Comparison of ENCODE assay signal across 1 cellular context in the genomic region with DNA sequence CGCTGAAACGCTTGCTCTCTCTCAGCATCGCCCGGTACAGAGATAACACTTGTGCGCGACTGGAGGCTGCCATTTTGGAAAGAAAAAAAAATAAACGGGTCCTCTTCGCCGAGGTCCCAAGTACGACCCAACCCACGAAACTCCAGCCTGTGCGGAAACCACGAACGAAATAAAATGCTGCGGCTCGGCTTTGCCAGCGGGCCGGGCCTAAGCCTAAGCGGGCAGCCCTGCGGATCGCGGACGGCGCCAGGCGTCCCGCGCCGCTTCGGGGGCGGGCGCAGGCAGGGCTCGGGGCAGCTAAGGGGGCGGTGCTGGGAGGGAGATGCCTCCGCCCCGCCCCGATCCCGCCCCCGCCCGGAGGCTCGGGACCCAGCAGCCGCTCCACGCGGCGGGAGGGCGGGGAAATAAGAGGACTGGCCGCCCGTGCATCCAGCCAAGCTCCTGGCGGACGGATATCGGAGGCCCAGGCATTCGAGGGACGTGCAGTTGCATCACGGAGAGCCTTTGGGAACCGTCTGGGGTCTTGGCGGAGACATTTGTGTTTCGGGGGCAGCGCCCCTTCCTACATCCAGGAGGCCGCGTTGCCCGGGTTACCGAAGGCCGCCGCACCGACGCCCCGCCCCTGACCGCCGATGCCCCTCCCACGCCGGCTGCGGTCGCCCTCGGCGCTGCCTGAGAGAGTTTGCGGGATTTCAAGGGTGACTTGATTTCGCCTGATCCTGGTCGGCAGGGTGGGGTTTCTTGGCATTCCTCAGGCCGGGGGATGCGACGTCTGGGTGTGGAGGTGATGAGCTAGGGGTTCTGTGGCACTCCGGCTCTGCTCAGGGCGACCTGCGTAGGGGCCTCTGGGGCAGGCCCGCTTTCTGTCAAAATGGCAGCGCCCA.
TF ChIP-seq lines count a peak whose summit lies in the region.

Gene FARS2, plus strand, starts transcription at position 853 of the 884 bp plus-strand sequence.
Gene LYRM4, minus strand, starts transcription at position 290 of the 884 bp plus-strand sequence. Its CDS starts 217 bp downstream, at position 73.

TF ChIP-seq in H1, 55 proteins besides CTCF, POLR2A, EP300 and RAD21:
- TF ChIP-seq TBP (IDR thresholded peaks at IDR 0.05; ENCODE audit: low read depth, low read length) = peak; percentile 75; the same call in 1 of the 2 replicates
- TF ChIP-seq TAF7 (optimal IDR thresholded peaks at IDR 0.05; ENCODE audit: borderline replicate concordance, low read depth, low read length) = peak; percentile 77
- peak; percentile 99 for TF ChIP-seq SP4 (IDR thresholded peaks at IDR 0.05; ENCODE audit: low read length)
- TF ChIP-seq EGR1 (IDR thresholded peaks at IDR 0.05; ENCODE audit: borderline replicate concordance, low read depth, low read length) = peak; percentile 81
- peak; percentile 94 for TF ChIP-seq YY1 (IDR thresholded peaks at IDR 0.05; ENCODE audit: low read depth, low read length)
- peak; percentile 87 for TF ChIP-seq TAF1 (IDR thresholded peaks at IDR 0.05; ENCODE audit: low read depth, low read length)
- peak; percentile 41; the same call in 1 of the 2 replicates for TF ChIP-seq TEAD4 (IDR thresholded peaks at IDR 0.05; ENCODE audit: low read depth, low read length)
- peak; percentile 12 for TF ChIP-seq POLR2AphosphoS5 (IDR thresholded peaks at IDR 0.05; ENCODE audit: low read depth, low read length)
- no peak for TF ChIP-seq GABPA (IDR thresholded peaks at IDR 0.05; ENCODE audit: borderline replicate concordance, insufficient read depth, low read length)
- no peak for TF ChIP-seq NANOG (IDR thresholded peaks at IDR 0.05; ENCODE audit: insufficient read depth, low read depth, low read length, poor library complexity, severe bottlenecking)
- peak; percentile 15; the same call in 1 of the 2 replicates for TF ChIP-seq GTF2F1 (IDR thresholded peaks at IDR 0.05; ENCODE audit: borderline replicate concordance, low read depth, low read length)
- no peak for TF ChIP-seq POU5F1 (IDR thresholded peaks at IDR 0.05; ENCODE audit: low read depth, low read length)
- peak; percentile 94 for TF ChIP-seq PHF8 (conservative IDR thresholded peaks at IDR 0.05; ENCODE audit: low read depth, low read length)
- peak in 1 of 2 experiments; percentile 57; a peak in 1 of 4 replicates for TF ChIP-seq HDAC2 (IDR thresholded peaks at IDR 0.05; ENCODE audit: borderline replicate concordance in 1 of 2, low read depth in 2 of 2, low read length in 2 of 2)
- TF ChIP-seq ASH2L (IDR thresholded peaks at IDR 0.05; ENCODE audit: low read length) = peak; percentile 79
- TF ChIP-seq, protein P1, sequence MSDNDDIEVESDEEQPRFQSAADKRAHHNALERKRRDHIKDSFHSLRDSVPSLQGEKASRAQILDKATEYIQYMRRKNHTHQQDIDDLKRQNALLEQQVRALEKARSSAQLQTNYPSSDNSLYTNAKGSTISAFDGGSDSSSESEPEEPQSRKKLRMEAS (IDR thresholded peaks at IDR 0.05) = peak; percentile 78
- peak; percentile 52; the same call in 1 of the 2 replicates for TF ChIP-seq CREB1 (IDR thresholded peaks at IDR 0.05)
- TF ChIP-seq KDM5A (IDR thresholded peaks at IDR 0.05; ENCODE audit: low read length) = peak; percentile 52; the same call in 1 of the 2 replicates
- no peak for TF ChIP-seq CBX8 (IDR thresholded peaks at IDR 0.05; ENCODE audit: borderline replicate concordance, low read depth, low read length)
- 0 out of 2 replicates have a peak, but pooled peaks have one; percentile 24 for TF ChIP-seq SP1 (IDR thresholded peaks at IDR 0.05; ENCODE audit: low read depth, low read length)
- TF ChIP-seq SIN3A (conservative IDR thresholded peaks at IDR 0.05 in 1 of 2, IDR thresholded peaks at IDR 0.05 in 1 of 2; ENCODE audit: low read depth in 1 of 2, low read length in 2 of 2) = peak; percentile 90 to 97
- TF ChIP-seq, protein P2, sequence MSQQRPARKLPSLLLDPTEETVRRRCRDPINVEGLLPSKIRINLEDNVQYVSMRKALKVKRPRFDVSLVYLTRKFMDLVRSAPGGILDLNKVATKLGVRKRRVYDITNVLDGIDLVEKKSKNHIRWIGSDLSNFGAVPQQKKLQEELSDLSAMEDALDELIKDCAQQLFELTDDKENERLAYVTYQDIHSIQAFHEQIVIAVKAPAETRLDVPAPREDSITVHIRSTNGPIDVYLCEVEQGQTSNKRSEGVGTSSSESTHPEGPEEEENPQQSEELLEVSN (IDR thresholded peaks at IDR 0.05) = no peak
- peak; percentile 63 for TF ChIP-seq KDM4A (IDR thresholded peaks at IDR 0.05; ENCODE audit: low read depth, low read length, severe bottlenecking)
- TF ChIP-seq RBBP5 (IDR thresholded peaks at IDR 0.05; ENCODE audit: borderline replicate concordance, low read depth, low read length) = peak; percentile 24; the same call in 1 of the 2 replicates
